8 cellular contexts compared by ENCODE assay signal in the genomic region with DNA sequence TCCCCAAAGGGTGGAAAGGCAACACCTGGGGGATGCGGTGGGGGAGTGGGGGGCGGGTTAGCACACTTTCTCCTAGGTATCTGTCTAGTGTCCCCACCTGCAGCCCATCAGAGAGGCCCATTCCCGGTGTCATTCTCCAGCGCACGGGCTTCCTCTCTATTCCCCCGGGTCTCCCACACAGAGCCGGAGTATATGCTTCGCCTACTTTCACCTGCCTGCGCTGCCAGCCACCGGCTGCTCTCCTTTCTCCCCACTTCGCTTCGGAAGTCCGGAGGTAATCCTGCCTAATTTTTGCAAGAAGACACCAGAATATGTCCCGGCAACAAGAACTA. TPM values are rescaled to one million over a fixed set of nuclear protein-coding genes. Genes with fewer than 3 reads are reported as not detected.
DNase-seq lines count a peak whose midpoint lies in the region; ATAC-seq and TF ChIP-seq lines count a peak whose summit lies in the region.

No MANE protein-coding gene starts in this region.

- TF ChIP-seq CTCF in astrocyte of the cerebellum (IDR thresholded peaks at IDR 0.05; ENCODE audit: low read depth, low read length, missing control alignments) (no peak), neural crest cell (conservative IDR thresholded peaks at IDR 0.05) (no peak)

- peaks cover 78% of the 10 kb centered on the region for H3K27me3 Mint-ChIP-seq in neural crest cell (ENCODE audit: low read depth)

- ATAC-seq in HG02798 (IDR thresholded peaks at IDR 0.05; ENCODE audit: poor library complexity, unreplicated experiment) = no peak
- no peak for ATAC-seq in HG03565 (IDR thresholded peaks at IDR 0.05; ENCODE audit: unreplicated experiment)

- in situ Hi-C loops in HAP-1 (cut with MboI; ENCODE audit: low sequenced_read_pairs) = no loop called here
- in situ Hi-C loops in astrocyte of the cerebellum (cut with HindIII; ENCODE audit: low sequenced_read_pairs) = no loop called here

- H3K36me3 ChIP-seq in HAP-1 (replicated peaks) = no peaks in the 10 kb centered on the region

- H3K4me1 Mint-ChIP-seq in neural crest cell = peaks cover 7% of the 10 kb centered on the region

- H3K27ac Mint-ChIP-seq in neural crest cell (ENCODE audit: unreplicated experiment) = no peak overlapping the region

- no peaks in the 10 kb centered on the region for H3K9me3 ChIP-seq in HAP-1

- H3K27me3 ChIP-seq in HAP-1 (ENCODE audit: low read depth) = peaks cover 13% of the 10 kb centered on the region

- DNase-seq in D341Med (ENCODE audit: low spot score) = peak; percentile 61
- no peak for DNase-seq in HAP-1 (ENCODE audit: low spot score in 2 of 2)
- DNase-seq in astrocyte of the cerebellum (ENCODE audit: low read depth) = no peak
- DNase-seq in neural crest cell (ENCODE audit: low read depth, low spot score) = no peak
- DNase-seq in middle frontal gyrus (ENCODE audit: extremely low spot score, low spot score) = no peak
- no peak for DNase-seq in UCSD-AML1 (lab: John Stamatoyannopoulos, UW; ENCODE audit: unreplicated experiment)

- H3K4me1 ChIP-seq in HAP-1 = no peaks in the 10 kb centered on the region

- no peaks in the 10 kb centered on the region for H3K9me3 Mint-ChIP-seq in neural crest cell

- H3K4me3 Mint-ChIP-seq in neural crest cell = peak overlapping the region; percentile 91

- H3K36me3 Mint-ChIP-seq in neural crest cell (ENCODE audit: low read depth) = no peaks in the 10 kb centered on the region

- peak overlapping the region; percentile 31 for H3K4me3 ChIP-seq in HAP-1
- H3K4me3 ChIP-seq in astrocyte of the cerebellum (ENCODE audit: low read depth, low read length) = peak overlapping the region; percentile 51

RNA-seq across cellular contexts. Expression of a gene that starts 0.9 kb away (rescaled TPM):
- 0.39 and 0.65 TPM in 2 replicates for total RNA-seq in neural crest cell
